In genomic region chr12:121718653-121719239, GRCh38 we compare ENCODE assay signal across 21 cellular contexts. TPM values are rescaled to one million over a fixed set of nuclear protein-coding genes. Genes with fewer than 3 reads are reported as not detected.
DNase-seq lines count a peak whose midpoint lies in the region; ATAC-seq and TF ChIP-seq lines count a peak whose summit lies in the region.
"Had no signal": no experiment of that assay in that cellular context is flagged by ENCODE, and none has a peak within 500 bp of the region (broad histone marks: within the 10 kb centered on the region; RNA-seq: fewer than 3 reads in every experiment).

No MANE protein-coding gene starts in this region.

- 0 out of 2 replicates have a peak, but pooled peaks cover 5% of the 10 kb centered on the region for H3F3A ChIP-seq in MM.1S (ENCODE audit: insufficient read depth, low read length)

- H3K4me3 ChIP-seq in MM.1S (ENCODE audit: low read length) (no peak overlapping the region), psoas muscle (no peak overlapping the region), upper lobe of right lung (no peak overlapping the region)
- H3K4me3 ChIP-seq: lung, uterus had no signal

- peak; percentile 49 for ATAC-seq in activated CD8-positive, alpha-beta T cell treated with anti-CD3 and anti-CD28 coated beads for 36 hours
- ATAC-seq in psoas muscle (peak; percentile 20 to 53 (median 28)), upper lobe of right lung (no peak)
- ATAC-seq: right cardiac atrium; stimulated activated memory B cell treated with anti-CD40 and anti-IgM and Interleukin-4, amounts not matched to agents 10 μg/mL and 1 μg/mL and 100 μg/mL, for 72 hours had no signal

- H3K9me2 ChIP-seq in MM.1S (replicated peaks; ENCODE audit: insufficient read depth, low read length), result no peaks in the 10 kb centered on the region

- H3K79me2 ChIP-seq in MM.1S (ENCODE audit: low read length), result no peaks in the 10 kb centered on the region; the same call in 1 of the 2 replicates

- TF ChIP-seq CTCF in MM.1S (IDR thresholded peaks at IDR 0.05; ENCODE audit: low read length) (no peak), psoas muscle (IDR thresholded peaks at IDR 0.05) (no peak), upper lobe of right lung (IDR thresholded peaks at IDR 0.05) (no peak)
- TF ChIP-seq CTCF in activated CD8-positive, alpha-beta T cell treated with anti-CD3 and anti-CD28 coated beads for 36 hours (IDR thresholded peaks at IDR 0.05), result no peak

- H3K4me1 ChIP-seq in MM.1S (ENCODE audit: low read length), result peaks cover 6% of the 10 kb centered on the region
- peaks cover 41% of the 10 kb centered on the region for H3K4me1 ChIP-seq in psoas muscle
- peaks cover 5% of the 10 kb centered on the region for H3K4me1 ChIP-seq in upper lobe of right lung

- peaks cover 2% of the 10 kb centered on the region for H3K9me3 Mint-ChIP-seq in activated CD4-positive, alpha-beta T cell treated with anti-CD3 and anti-CD28 coated beads, Interleukin-2, amount 10 ng/mL, durations not matched to agents 7 days and 5 days
- no peaks in the 10 kb centered on the region for H3K9me3 Mint-ChIP-seq in activated CD8-positive, alpha-beta T cell treated with anti-CD3 and anti-CD28 coated beads for 36 hours
- H3K9me3 Mint-ChIP-seq: IgD-negative memory B cell; stimulated activated memory B cell treated with anti-CD40 and anti-IgM and Interleukin-4, amounts not matched to agents 10 μg/mL and 1 μg/mL and 100 μg/mL, for 72 hours; T-helper 2 cell treated with Interferon-gamma antibody and Interleukin-4, amounts not matched to agents 5 μg/mL and 100 μg/mL, for 36 hours had no signal

- no peak overlapping the region for H2AFZ ChIP-seq in MM.1S (ENCODE audit: low read length)

- DNase-seq in activated CD4-positive, alpha-beta T cell treated with anti-CD3 and anti-CD28 coated beads, Interleukin-2, amount 10 ng/mL, durations not matched to agents 7 days and 5 days, result peak; percentile 14
- DNase-seq in activated CD4-positive, alpha-beta T cell treated with anti-CD3 and anti-CD28 coated beads, Interleukin-2, amount 50 U/mL, for 4 hours, result no peak
- peak; percentile 83 for DNase-seq in MM.1S
- DNase-seq in activated CD8-positive, alpha-beta T cell treated with anti-CD3 and anti-CD28 coated beads for 36 hours, result peak; percentile 37
- peak; percentile 27 to 52 for DNase-seq in psoas muscle
- no peak for DNase-seq in upper lobe of right lung
- no peak for DNase-seq in HEK293T (ENCODE audit: extremely low spot score)
- no peak for DNase-seq in H4 (ENCODE audit: low spot score)
- DNase-seq: activated gamma-delta T cell treated with Interleukin-2 at 50 U/mL for 16 hours; Caco-2; effector CD8-positive, alpha-beta T cell; GOT3; NCI-H1417; NCI-H748 treated with DMSO at 0.1 percent for 48 hours; right cardiac atrium; stimulated activated CD4-positive, alpha-beta T cell treated with anti-CD3 and anti-CD28 coated beads, Interleukin-4, amount 100 ng/mL, for 4 hours; uterus had no signal

- H3K4me3 Mint-ChIP-seq in activated CD4-positive, alpha-beta T cell treated with anti-CD3 and anti-CD28 coated beads, Interleukin-2, amount 10 ng/mL, durations not matched to agents 7 days and 5 days, result no peak overlapping the region
- H3K4me3 Mint-ChIP-seq in activated CD8-positive, alpha-beta T cell treated with anti-CD3 and anti-CD28 coated beads for 36 hours, result no peak overlapping the region
- H3K4me3 Mint-ChIP-seq: stimulated activated memory B cell treated with anti-CD40 and anti-IgM and Interleukin-4, amounts not matched to agents 10 μg/mL and 1 μg/mL and 100 μg/mL, for 72 hours; T-helper 2 cell treated with Interferon-gamma antibody and Interleukin-4, amounts not matched to agents 5 μg/mL and 100 μg/mL, for 36 hours had no signal

- H3K36me3 ChIP-seq in MM.1S (replicated peaks; ENCODE audit: insufficient read depth, low read length) (no peaks in the 10 kb centered on the region), psoas muscle (ENCODE audit: insufficient read depth in 1 of 2, low read depth in 1 of 2) (peaks cover 0 to under 1% of the 10 kb centered on the region in 2 donors), upper lobe of right lung (no peaks in the 10 kb centered on the region)
- H3K36me3 ChIP-seq: uterus had no signal

- H3K9ac ChIP-seq in MM.1S (ENCODE audit: low read length), result no peak overlapping the region

- H3K4me1 Mint-ChIP-seq in activated CD4-positive, alpha-beta T cell treated with anti-CD3 and anti-CD28 coated beads, Interleukin-2, amount 10 ng/mL, durations not matched to agents 7 days and 5 days, result peaks cover 11% of the 10 kb centered on the region
- peaks cover 18% of the 10 kb centered on the region for H3K4me1 Mint-ChIP-seq in activated CD8-positive, alpha-beta T cell treated with anti-CD3 and anti-CD28 coated beads for 36 hours (ENCODE audit: low read depth)

- H3K4me2 ChIP-seq in MM.1S (ENCODE audit: low read depth, low read length), result no peak overlapping the region

- H3K27ac ChIP-seq in MM.1S (ENCODE audit: low read length) (peak overlapping the region; percentile 16; the same call in 1 of the 2 replicates), psoas muscle (peak overlapping the region; percentile 94), upper lobe of right lung (no peak overlapping the region)
- H3K27ac ChIP-seq: uterus had no signal

- no peaks in the 10 kb centered on the region for H3K36me3 Mint-ChIP-seq in activated CD4-positive, alpha-beta T cell treated with anti-CD3 and anti-CD28 coated beads, Interleukin-2, amount 10 ng/mL, durations not matched to agents 7 days and 5 days (ENCODE audit: low read depth)
- peaks cover 9% of the 10 kb centered on the region for H3K36me3 Mint-ChIP-seq in activated CD8-positive, alpha-beta T cell treated with anti-CD3 and anti-CD28 coated beads for 36 hours (ENCODE audit: low read depth)

- WGBS in psoas muscle, 3 donors, result 61 to 79% (median 72%) methylated on average over 3 of the region's 3 CpGs

- intact Hi-C loops in activated CD8-positive, alpha-beta T cell treated with anti-CD3 and anti-CD28 coated beads for 36 hours (cut with micrococcal nuclease), result no loop called here
- intact Hi-C loops in psoas muscle (cut with DNase I) (loop anchor here in 1 of 2 donors (5.0 kb wide), 1 partner anchor 34 kb away; no protein-coding TSS in a partner anchor), upper lobe of right lung (cut with DNase I) (no loop called here)

- H3K27me3 ChIP-seq in MM.1S (replicated peaks; ENCODE audit: insufficient read depth, low read length) (no peaks in the 10 kb centered on the region), psoas muscle (ENCODE audit: insufficient read depth in 3 of 3, low read length in 2 of 3) (no peaks in the 10 kb centered on the region), upper lobe of right lung (no peaks in the 10 kb centered on the region)
- H3K27me3 ChIP-seq: uterus had no signal

- H3K27me3 Mint-ChIP-seq in activated CD4-positive, alpha-beta T cell treated with anti-CD3 and anti-CD28 coated beads, Interleukin-2, amount 10 ng/mL, durations not matched to agents 7 days and 5 days, result no peaks in the 10 kb centered on the region
- H3K27me3 Mint-ChIP-seq in activated CD8-positive, alpha-beta T cell treated with anti-CD3 and anti-CD28 coated beads for 36 hours, result no peaks in the 10 kb centered on the region
- H3K27me3 Mint-ChIP-seq: IgD-negative memory B cell; stimulated activated memory B cell treated with anti-CD40 and anti-IgM and Interleukin-4, amounts not matched to agents 10 μg/mL and 1 μg/mL and 100 μg/mL, for 72 hours had no signal

- H4K20me1 ChIP-seq in MM.1S (ENCODE audit: insufficient read depth, low read length), result no peaks in the 10 kb centered on the region

- POLR2A ChIA-PET in activated CD4-positive, alpha-beta T cell treated with anti-CD3 and anti-CD28 coated beads, Interleukin-2, amount 10 ng/mL, durations not matched to agents 7 days and 5 days (lab: Charles Lee), result interaction anchor here (0.6 kb wide), 1 partner anchor 384 kb away, joined by 7 read pairs; no protein-coding TSS in a partner anchor
- POLR2A ChIA-PET in activated CD8-positive, alpha-beta T cell treated with anti-CD3 and anti-CD28 coated beads for 36 hours (lab: Charles Lee), result interaction anchor here (0.6 to 1.0 kb wide), 2 partner anchors 99 to 372 kb away, joined by 3 read pairs; no protein-coding TSS in a partner anchor
- POLR2A ChIA-PET in HEK293T (lab: Yijun Ruan, JAX), result no interaction called here

- H3K27ac Mint-ChIP-seq in activated CD4-positive, alpha-beta T cell treated with anti-CD3 and anti-CD28 coated beads, Interleukin-2, amount 10 ng/mL, durations not matched to agents 7 days and 5 days, result no peak overlapping the region
- no peak overlapping the region for H3K27ac Mint-ChIP-seq in activated CD8-positive, alpha-beta T cell treated with anti-CD3 and anti-CD28 coated beads for 36 hours
- H3K27ac Mint-ChIP-seq: stimulated activated memory B cell treated with anti-CD40 and anti-IgM and Interleukin-4, amounts not matched to agents 10 μg/mL and 1 μg/mL and 100 μg/mL, for 72 hours; T-helper 2 cell treated with Interferon-gamma antibody and Interleukin-4, amounts not matched to agents 5 μg/mL and 100 μg/mL, for 36 hours had no signal

- H3K9me3 ChIP-seq in MM.1S (replicated peaks; ENCODE audit: insufficient read depth, low read length) (no peaks in the 10 kb centered on the region), psoas muscle (no peaks in the 10 kb centered on the region), upper lobe of right lung (no peaks in the 10 kb centered on the region)
- H3K9me3 ChIP-seq: Caco-2, uterus had no signal

- CTCF ChIA-PET in activated CD4-positive, alpha-beta T cell treated with anti-CD3 and anti-CD28 coated beads, Interleukin-2, amount 10 ng/mL, durations not matched to agents 7 days and 5 days (lab: Charles Lee), result interaction anchor here (0.7 to 4.6 kb wide), 7 partner anchors 8 to 170 kb away, joined by 3 to 26 read pairs (median 5); partner anchors contain the start of genes PSMD9 and RHOF
- CTCF ChIA-PET in activated CD8-positive, alpha-beta T cell treated with anti-CD3 and anti-CD28 coated beads for 36 hours (lab: Charles Lee), result interaction anchor here (1.0 to 4.7 kb wide), 7 partner anchors 8 to 93 kb away, joined by 3 to 27 read pairs (median 4); partner anchors contain the start of gene RHOF
- CTCF ChIA-PET in HEK293T (lab: Yijun Ruan, JAX), result no interaction called here

RNA-seq across cellular contexts. Expression of gene TMEM120B, which starts 6.2 kb away (rescaled TPM):
- total RNA-seq in activated CD4-positive, alpha-beta T cell treated with anti-CD3 and anti-CD28 coated beads, Interleukin-2, amount 10 ng/mL, durations not matched to agents 7 days and 5 days, result 1 to 10 TPM; 5.8 to 6.0 TPM
- 10 to 100 TPM; 11.7 to 12.7 TPM for total RNA-seq in activated CD8-positive, alpha-beta T cell treated with anti-CD3 and anti-CD28 coated beads for 36 hours
- total RNA-seq in psoas muscle (10 to 100 TPM; 11.4 to 21.2 (median 15.5) TPM), upper lobe of right lung (17.1 TPM)
- polyA plus RNA-seq in psoas muscle, result 10 to 100 TPM; 11.0 to 29.7 (median 12.7) TPM
- 5.0 and 8.9 TPM in 2 replicates for total RNA-seq in H4 (2014; rRNA removed; shearing (Covaris generic))

RNA-seq across cellular contexts. Expression of gene MORN3, which starts 49.3 kb away (rescaled TPM):
- 1 to 10 TPM; 3.0 to 3.5 TPM for total RNA-seq in activated CD4-positive, alpha-beta T cell treated with anti-CD3 and anti-CD28 coated beads, Interleukin-2, amount 10 ng/mL, durations not matched to agents 7 days and 5 days
- 1 to 10 TPM in 1 of 2 experiments, under 1 TPM in 1; 0.51 to 1.1 TPM for total RNA-seq in activated CD8-positive, alpha-beta T cell treated with anti-CD3 and anti-CD28 coated beads for 36 hours
- total RNA-seq in psoas muscle (not detected), upper lobe of right lung (0.67 TPM)
- under 1 TPM in 2 of 3 donors, not detected in 1; under 0.01 to 0.12 TPM for polyA plus RNA-seq in psoas muscle
- 0.23 TPM in 1 of 2 replicates, not detected in the other for total RNA-seq in H4 (2014; rRNA removed; shearing (Covaris generic))

Comparison
In these comparisons a context has a peak if more than half of its experiments do, and no peak if none do; other contexts are left out.
1. DNase-seq: peak in activated CD4-positive, alpha-beta T cell treated with anti-CD3 and anti-CD28 coated beads, Interleukin-2, amount 10 ng/mL, durations not matched to agents 7 days and 5 days (single experiment), MM.1S (single experiment), activated CD8-positive, alpha-beta T cell treated with anti-CD3 and anti-CD28 coated beads for 36 hours (single experiment) and psoas muscle (2 of 2); none in activated CD4-positive, alpha-beta T cell treated with anti-CD3 and anti-CD28 coated beads, Interleukin-2, amount 50 U/mL, for 4 hours (0 of 2), upper lobe of right lung (single experiment), HEK293T (single experiment) and H4 (single experiment).